Comparison of ENCODE assay signal across 9 cellular contexts in genomic region chr15:47756872-47757271, GRCh38. TPM values are rescaled to one million over a fixed set of nuclear protein-coding genes. Genes with fewer than 3 reads are reported as not detected.
DNase-seq lines count a peak whose midpoint lies in the region; ATAC-seq and TF ChIP-seq lines count a peak whose summit lies in the region.
"Had no signal": no experiment of that assay in that cellular context is flagged by ENCODE, and none has a peak within 500 bp of the region (broad histone marks: within the 10 kb centered on the region; RNA-seq: fewer than 3 reads in every experiment).

No MANE protein-coding gene starts in this region.

- H3K79me2 ChIP-seq in KMS-11 (ENCODE audit: insufficient read depth, low read depth), result no peaks in the 10 kb centered on the region

- H3K9ac ChIP-seq in KMS-11, result no peak overlapping the region

- H3K4me1 ChIP-seq in KMS-11 (ENCODE audit: low read depth, poor library complexity, severe bottlenecking) (peaks cover 20% of the 10 kb centered on the region), left lung (no peaks in the 10 kb centered on the region)

- in situ Hi-C loops in G401 (cut with HindIII; ENCODE audit: low sequenced_read_pairs), result no loop called here

- H3K27me3 ChIP-seq in KMS-11 (ENCODE audit: insufficient read depth, low read depth), result no peaks in the 10 kb centered on the region
- no peaks in the 10 kb centered on the region for H3K27me3 ChIP-seq in left lung

- H4K20me1 ChIP-seq in KMS-11 (ENCODE audit: insufficient read depth), result no peaks in the 10 kb centered on the region

- H2AFZ ChIP-seq in KMS-11 (ENCODE audit: low read depth), result no peak overlapping the region

- H3K4me3 ChIP-seq in KMS-11 (IDR thresholded peaks at IDR 0.05; ENCODE audit: insufficient read depth, low read depth, low read length) (no peak overlapping the region), choroid plexus epithelial cell (ENCODE audit: low read depth, low read length) (no peak overlapping the region), left lung (no peak overlapping the region)

- no peaks in the 10 kb centered on the region for H3K36me3 ChIP-seq in KMS-11 (ENCODE audit: insufficient read depth)
- H3K36me3 ChIP-seq in left lung, result no peaks in the 10 kb centered on the region

- peak; percentile 77 for ATAC-seq in left lung
- ATAC-seq in HG03097 (IDR thresholded peaks at IDR 0.05; ENCODE audit: low FRiP score, unreplicated experiment), result no peak
- ATAC-seq in HG03521 (IDR thresholded peaks at IDR 0.05; ENCODE audit: unreplicated experiment), result no peak

- DNase-seq in AG08396 (ENCODE audit: low spot score), result peak; percentile 76
- peak; percentile 82 for DNase-seq in choroid plexus epithelial cell (ENCODE audit: low read depth)
- DNase-seq in left lung, result peak; percentile 34 to 38
- no peak for DNase-seq in G401 (ENCODE audit: low spot score)
- no peak for DNase-seq in OCI-M1 (lab: John Stamatoyannopoulos, UW)
- DNase-seq: CD4-positive, alpha-beta T cell had no signal

- H3K9me3 ChIP-seq in left lung, result peaks cover 0 to 31% of the 10 kb centered on the region in 2 donors

- intact Hi-C loops in left lung (cut with DNase I), result no loop called here

- TF ChIP-seq CTCF in KMS-11 (conservative IDR thresholded peaks at IDR 0.05; ENCODE audit: low read depth, low read length), result no peak
- TF ChIP-seq CTCF in choroid plexus epithelial cell (conservative IDR thresholded peaks at IDR 0.05; ENCODE audit: low read depth, low read length), result no peak
- no peak for TF ChIP-seq CTCF in left lung (IDR thresholded peaks at IDR 0.05)

- H3K27ac ChIP-seq in KMS-11, result peak overlapping the region; percentile 40; the same call in 1 of the 2 replicates
- no peak overlapping the region for H3K27ac ChIP-seq in left lung

- H3K4me2 ChIP-seq in KMS-11, result peak overlapping the region; percentile 39

RNA-seq across cellular contexts. Expression of gene SEMA6D, which starts 39.6 kb away (rescaled TPM):
- total RNA-seq in left lung, result 1 to 10 TPM; 5.9 to 6.3 TPM
- total RNA-seq in G401 (2014; rRNA removed; shearing (Covaris generic)), result not detected in 2 replicates
- total RNA-seq: CD4-positive, alpha-beta T cell had no signal

Comparison
In these comparisons a context has a peak if more than half of its experiments do, and no peak if none do; other contexts are left out.
1. DNase-seq: peak in AG08396 (single experiment), choroid plexus epithelial cell (single experiment) and left lung (2 of 2); none in G401 (single experiment) and OCI-M1 (single experiment).